Comparison of ENCODE assay signal across 14 cellular contexts in the genomic region with DNA sequence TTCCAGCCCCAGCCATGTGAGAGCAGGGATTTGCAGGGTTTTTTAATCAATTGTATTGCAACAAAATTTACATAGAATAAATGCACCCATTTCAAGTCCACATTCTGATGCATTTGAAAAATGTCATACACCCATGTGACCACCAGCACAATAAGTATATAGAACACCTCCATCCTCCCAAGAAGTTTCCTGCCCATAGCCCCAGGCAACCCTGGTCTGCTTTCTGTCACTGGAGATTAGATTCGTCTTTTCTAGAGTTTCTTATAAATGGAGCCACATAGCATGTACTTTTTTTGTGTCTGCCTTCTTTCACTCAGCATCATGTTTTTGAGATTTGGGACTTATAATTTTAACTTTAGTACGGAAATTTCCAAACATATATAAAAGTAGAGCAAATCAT.
DNase-seq lines count a peak whose midpoint lies in the region; ATAC-seq and TF ChIP-seq lines count a peak whose summit lies in the region.
"Had no signal": no experiment of that assay in that cellular context is flagged by ENCODE, and none has a peak within 500 bp of the region (broad histone marks: within the 10 kb centered on the region; RNA-seq: fewer than 3 reads in every experiment).

No MANE protein-coding gene starts in this region.

- no peak overlapping the region for H3K4me3 Mint-ChIP-seq in activated T-cell treated with anti-CD3 and anti-CD28 coated beads, Interleukin-2, amount 50 U/mL, for 72 hours
- H3K4me3 Mint-ChIP-seq in activated T-cell treated with anti-CD3 and anti-CD28 coated beads, Interleukin-2, amount 50 U/mL, for 24 hours = no peak overlapping the region
- H3K4me3 Mint-ChIP-seq in type B pancreatic cell (peak overlapping the region; percentile 11), glutamatergic neuron (ENCODE audit: unreplicated experiment) (no peak overlapping the region)
- H3K4me3 Mint-ChIP-seq: CD14-positive monocyte; CD8-positive, alpha-beta T cell had no signal

- no peak for TF ChIP-seq RAD21 in SK-N-SH (IDR thresholded peaks at IDR 0.05; ENCODE audit: low read length)

- H3K9me3 ChIP-seq in SK-N-SH (no peaks in the 10 kb centered on the region), hepatocyte (ENCODE audit: low read depth) (no peaks in the 10 kb centered on the region)
- H3K9me3 ChIP-seq: Caco-2 had no signal

- H3K36me3 ChIP-seq in SK-N-SH (replicated peaks in 1 of 2; ENCODE audit: control insufficient read depth in 1 of 2, insufficient read depth in 2 of 2, low read length in 1 of 2) (peaks cover 0 to 5% of the 10 kb centered on the region in 2 experiments), hepatocyte (replicated peaks; ENCODE audit: insufficient read depth, low read depth) (no peaks in the 10 kb centered on the region)

- H3K4me2 ChIP-seq in SK-N-SH (no peak overlapping the region), hepatocyte (no peak overlapping the region)

- no peaks in the 10 kb centered on the region for H3K27me3 Mint-ChIP-seq in activated T-cell treated with anti-CD3 and anti-CD28 coated beads, Interleukin-2, amount 50 U/mL, for 72 hours (ENCODE audit: low read depth)
- no peaks in the 10 kb centered on the region for H3K27me3 Mint-ChIP-seq in activated T-cell treated with anti-CD3 and anti-CD28 coated beads, Interleukin-2, amount 50 U/mL, for 24 hours
- H3K27me3 Mint-ChIP-seq in type B pancreatic cell (no peaks in the 10 kb centered on the region), glutamatergic neuron (ENCODE audit: unreplicated experiment) (peaks cover 2% of the 10 kb centered on the region)

- CTCF ChIA-PET in SK-N-SH (lab: Yijun Ruan, JAX) = interaction anchor here (1.3 kb wide), 1 partner anchor 197 kb away, joined by 3 read pairs; no protein-coding TSS in a partner anchor

- 41% methylated on average over 2 of the region's 2 CpGs for WGBS in SK-N-SH (ENCODE audit: low lambda C conversion rate)
- 29% methylated on average over 2 of the region's 2 CpGs for WGBS in hepatocyte (ENCODE audit: low lambda C conversion rate, missing lambda C conversion rate)

- H3K36me3 Mint-ChIP-seq in activated T-cell treated with anti-CD3 and anti-CD28 coated beads, Interleukin-2, amount 50 U/mL, for 72 hours (ENCODE audit: insufficient read depth in 2 of 2) = peaks cover 0 to 1% of the 10 kb centered on the region in 2 donors
- no peaks in the 10 kb centered on the region for H3K36me3 Mint-ChIP-seq in activated T-cell treated with anti-CD3 and anti-CD28 coated beads, Interleukin-2, amount 50 U/mL, for 24 hours (ENCODE audit: low read depth)
- H3K36me3 Mint-ChIP-seq in type B pancreatic cell (peaks cover 4% of the 10 kb centered on the region), glutamatergic neuron (ENCODE audit: unreplicated experiment) (peaks cover 3% of the 10 kb centered on the region)

- no peak for TF ChIP-seq CTCF in SK-N-SH (IDR thresholded peaks at IDR 0.05)
- TF ChIP-seq CTCF in hepatocyte (IDR thresholded peaks at IDR 0.05; ENCODE audit: poor library complexity) = no peak
- TF ChIP-seq CTCF in type B pancreatic cell (conservative IDR thresholded peaks at IDR 0.05) = no peak
- TF ChIP-seq CTCF in glutamatergic neuron (IDR thresholded peaks at IDR 0.05; ENCODE audit: partially characterized antibody, unreplicated experiment) = no peak

- peak overlapping the region; percentile 14 for H3K27ac Mint-ChIP-seq in activated T-cell treated with anti-CD3 and anti-CD28 coated beads, Interleukin-2, amount 50 U/mL, for 72 hours
- H3K27ac Mint-ChIP-seq in activated T-cell treated with anti-CD3 and anti-CD28 coated beads, Interleukin-2, amount 50 U/mL, for 24 hours = no peak overlapping the region
- peak overlapping the region; percentile 15 for H3K27ac Mint-ChIP-seq in type B pancreatic cell
- H3K27ac Mint-ChIP-seq in glutamatergic neuron (ENCODE audit: unreplicated experiment) = no peak overlapping the region
- H3K27ac Mint-ChIP-seq: CD8-positive, alpha-beta T cell had no signal

- H3K9me3 Mint-ChIP-seq in activated T-cell treated with anti-CD3 and anti-CD28 coated beads, Interleukin-2, amount 50 U/mL, for 72 hours = no peaks in the 10 kb centered on the region
- no peaks in the 10 kb centered on the region for H3K9me3 Mint-ChIP-seq in activated T-cell treated with anti-CD3 and anti-CD28 coated beads, Interleukin-2, amount 50 U/mL, for 24 hours
- H3K9me3 Mint-ChIP-seq in type B pancreatic cell (no peaks in the 10 kb centered on the region), glutamatergic neuron (ENCODE audit: unreplicated experiment) (no peaks in the 10 kb centered on the region)
- H3K9me3 Mint-ChIP-seq: CD14-positive monocyte; CD8-positive, alpha-beta T cell had no signal

- ATAC-seq in activated T-cell treated with anti-CD3 and anti-CD28 coated beads, Interleukin-2, amount 50 U/mL, for 72 hours (replicated peaks in 1 of 2) = no peak
- ATAC-seq: CD8-positive, alpha-beta T cell; HCT116 had no signal

- H3K4me1 Mint-ChIP-seq in activated T-cell treated with anti-CD3 and anti-CD28 coated beads, Interleukin-2, amount 50 U/mL, for 72 hours (ENCODE audit: low read depth) = no peaks in the 10 kb centered on the region
- no peaks in the 10 kb centered on the region for H3K4me1 Mint-ChIP-seq in activated T-cell treated with anti-CD3 and anti-CD28 coated beads, Interleukin-2, amount 50 U/mL, for 24 hours (ENCODE audit: low read depth)
- H3K4me1 Mint-ChIP-seq in type B pancreatic cell (ENCODE audit: unreplicated experiment) = peaks cover 23% of the 10 kb centered on the region
- H3K4me1 Mint-ChIP-seq in glutamatergic neuron (ENCODE audit: low read depth, unreplicated experiment) = no peaks in the 10 kb centered on the region
- H3K4me1 Mint-ChIP-seq: CD14-positive monocyte had no signal

- no peak for DNase-seq in activated T-cell treated with anti-CD3 and anti-CD28 coated beads, Interleukin-2, amount 50 U/mL, for 72 hours
- DNase-seq in activated T-cell treated with anti-CD3 and anti-CD28 coated beads, Interleukin-2, amount 50 U/mL, for 24 hours = no peak
- DNase-seq in SK-N-SH (no peak), hepatocyte (ENCODE audit: low spot score) (no peak), type B pancreatic cell (ENCODE audit: extremely low spot score, unreplicated experiment) (no peak), glutamatergic neuron (no peak), HPDE6-E6E7 (ENCODE audit: extremely low spot score) (no peak)
- no peak for DNase-seq in effector CD4-positive, alpha-beta T cell
- DNase-seq: Caco-2; CD8-positive, alpha-beta T cell; DND-41 had no signal

- H3K4me3 ChIP-seq in SK-N-SH (ENCODE audit: low read depth in 2 of 2, low read length in 1 of 2) (no peak overlapping the region), hepatocyte (no peak overlapping the region)

- no peak overlapping the region for H2AFZ ChIP-seq in SK-N-SH (ENCODE audit: low read depth)
- H2AFZ ChIP-seq in hepatocyte = no peak overlapping the region

- H3F3A ChIP-seq in SK-N-SH (replicated peaks; ENCODE audit: insufficient read depth) = peaks cover 30% of the 10 kb centered on the region

- H3K9me2 ChIP-seq in SK-N-SH (no peaks in the 10 kb centered on the region), hepatocyte (replicated peaks; ENCODE audit: insufficient read depth) (no peaks in the 10 kb centered on the region)

- no peaks in the 10 kb centered on the region for H4K20me1 ChIP-seq in SK-N-SH (ENCODE audit: insufficient read depth)
- no peaks in the 10 kb centered on the region for H4K20me1 ChIP-seq in hepatocyte (ENCODE audit: insufficient read depth, poor library complexity, severe bottlenecking)

- no peaks in the 10 kb centered on the region; the same call in 1 of the 2 replicates for H3K79me2 ChIP-seq in SK-N-SH (ENCODE audit: insufficient read depth)
- H3K79me2 ChIP-seq in hepatocyte = no peaks in the 10 kb centered on the region

- H3K4me1 ChIP-seq in SK-N-SH (ENCODE audit: control insufficient read depth in 1 of 2, insufficient read depth in 2 of 2, low read depth in 1 of 2, low read length in 1 of 2) = peaks cover 29 to 41% of the 10 kb centered on the region in 2 experiments
- peaks cover 47% of the 10 kb centered on the region for H3K4me1 ChIP-seq in hepatocyte (ENCODE audit: insufficient read depth)

- no peaks in the 10 kb centered on the region for H3K27me3 ChIP-seq in SK-N-SH (ENCODE audit: insufficient read depth)
- no peaks in the 10 kb centered on the region for H3K27me3 ChIP-seq in hepatocyte

- H3K9ac ChIP-seq in SK-N-SH = no peak overlapping the region; the same call in 1 of the 2 replicates

- H3K27ac ChIP-seq in SK-N-SH (ENCODE audit: low read depth in 2 of 2, low read length in 1 of 2) (peak overlapping the region; percentile 74 to 76; a peak in 2 of 4 replicates), hepatocyte (peak overlapping the region; percentile 36)
- H3K27ac ChIP-seq: 22Rv1 had no signal

- POLR2A ChIA-PET in SK-N-SH (lab: Yijun Ruan, JAX) = no interaction called here

- no peak for TF ChIP-seq EP300 in SK-N-SH (IDR thresholded peaks at IDR 0.05; ENCODE audit: borderline replicate concordance in 1 of 2, low read depth in 1 of 2, low read length in 1 of 2)

TF ChIP-seq in SK-N-SH, 30 proteins besides CTCF, POLR2A, EP300 and RAD21:
- TF ChIP-seq REST (IDR thresholded peaks at IDR 0.05; ENCODE audit: low read depth, low read length) (no peak), RXRA (IDR thresholded peaks at IDR 0.05; ENCODE audit: borderline replicate concordance, low read depth) (no peak), CHD2 (IDR thresholded peaks at IDR 0.05; ENCODE audit: low read length, partially characterized antibody) (no peak), TCF12 (IDR thresholded peaks at IDR 0.05) (peak; percentile 13; the same call in 1 of the 2 replicates)

Comparison
In these comparisons a context has a peak if more than half of its experiments do, and no peak if none do; other contexts are left out.
1. H3K27ac Mint-ChIP-seq: peak in activated T-cell treated with anti-CD3 and anti-CD28 coated beads, Interleukin-2, amount 50 U/mL, for 72 hours (single experiment) and type B pancreatic cell (single experiment); none in activated T-cell treated with anti-CD3 and anti-CD28 coated beads, Interleukin-2, amount 50 U/mL, for 24 hours (single experiment) and glutamatergic neuron (single experiment).